ENCODE assay signal across 1 cellular context in genomic region chr1:226714148-226714547, GRCh38.
A peak's percentile ranks its signal among the peaks of the same experiment; 100 is the strongest.
TF ChIP-seq lines count a peak whose summit lies in the region.

No MANE protein-coding gene starts in this region.

TF ChIP-seq in HepG2, 621 proteins besides CTCF, POLR2A, EP300 and RAD21:
- TF ChIP-seq ESRRA (CRISPR knock-in tag; IDR thresholded peaks at IDR 0.05; ENCODE audit: low read depth) (no peak), ZNF12 (CRISPR knock-in tag; IDR thresholded peaks at IDR 0.05) (peak; percentile 95)
